In genomic region chr3:192875971-192876565, GRCh38 we compare ENCODE assay signal across 1 cellular context.
TF ChIP-seq lines count a peak whose summit lies in the region.

No MANE protein-coding gene starts in this region.

TF ChIP-seq in GM12878, 131 proteins besides CTCF, POLR2A, EP300 and RAD21 (continued from another document):
- TF ChIP-seq NKRF (conservative IDR thresholded peaks at IDR 0.05), result no peak
- TF ChIP-seq USF1 (IDR thresholded peaks at IDR 0.05; ENCODE audit: borderline replicate concordance, extremely low read length, insufficient read depth, low read depth, low read length), result no peak
- no peak for TF ChIP-seq CREM (IDR thresholded peaks at IDR 0.05; ENCODE audit: low read depth)
- TF ChIP-seq RUNX3 (IDR thresholded peaks at IDR 0.05; ENCODE audit: low read length), result peak; percentile 33
- TF ChIP-seq KAT2A (conservative IDR thresholded peaks at IDR 0.05; ENCODE audit: control insufficient read depth, low read depth, low read length), result no peak
- TF ChIP-seq NFXL1 (IDR thresholded peaks at IDR 0.05; ENCODE audit: borderline replicate concordance), result no peak
- 0 out of 4 replicates have a peak, but pooled peaks of 1 of the 2 experiments have one; percentile 16 for TF ChIP-seq IKZF2 (IDR thresholded peaks at IDR 0.05)
TF ChIP-seq in GM12878: peak in this region for 2.
